Comparison of ENCODE assay signal across 9 cellular contexts in genomic region chr7:76153576-76154230, GRCh38. TPM values are rescaled to one million over a fixed set of nuclear protein-coding genes. Genes with fewer than 3 reads are reported as not detected.
DNase-seq lines count a peak whose midpoint lies in the region; ATAC-seq and TF ChIP-seq lines count a peak whose summit lies in the region.
"Not testable (repeated sequence)": the region's sequence is repeated elsewhere in the genome, so short reads cannot be mapped to it uniquely, and the experiment has no call there.
"Had no signal": no experiment of that assay in that cellular context is flagged by ENCODE, and none has a peak within 500 bp of the region (broad histone marks: within the 10 kb centered on the region; RNA-seq: fewer than 3 reads in every experiment).

No MANE protein-coding gene starts in this region.

- not testable (repeated sequence) for H3K36me3 Mint-ChIP-seq in CD8-positive, alpha-beta T cell; T-helper 1 cell treated with Interleukin-12 subunit alpha and Interleukin-12 subunit beta and Interleukin-4 antibody, amounts not matched to agents 30 μg/mL and 1 μg/mL, for 36 hours (ENCODE audit: low read depth); activated CD8-positive, alpha-beta T cell treated with anti-CD3 and anti-CD28 coated beads, Interleukin-2, amount 10 ng/mL, durations not matched to agents 7 days and 5 days (ENCODE audit: low read depth); activated naive CD4-positive, alpha-beta T cell treated with anti-CD3 and anti-CD28 coated beads, Interleukin-2, amount 50 U/mL, for 72 hours; natural killer cell

- peaks cover 41% of the 10 kb centered on the region for H3K4me1 ChIP-seq in CD8-positive, alpha-beta T cell (ENCODE audit: insufficient read depth, low read length)

- peak in 3 of 7 experiments; percentile 32 to 67 (median 41) for DNase-seq in CD8-positive, alpha-beta T cell
- peak; percentile 54 for DNase-seq in activated CD8-positive, alpha-beta T cell treated with anti-CD3 and anti-CD28 coated beads, Interleukin-2, amount 10 ng/mL, durations not matched to agents 7 days and 5 days
- not testable (repeated sequence) for DNase-seq in activated naive CD4-positive, alpha-beta T cell treated with anti-CD3 and anti-CD28 coated beads, Interleukin-2, amount 50 U/mL, for 72 hours (ENCODE audit: low spot score in 2 of 2); natural killer cell
- DNase-seq in brain microvascular endothelial cell (peak; percentile 61), fibroblast of villous mesenchyme (ENCODE audit: low read depth) (peak; percentile 60)

- peak overlapping the region; percentile 24 for H3K27ac Mint-ChIP-seq in CD8-positive, alpha-beta T cell
- peak overlapping the region; percentile 55 for H3K27ac Mint-ChIP-seq in T-helper 1 cell treated with Interleukin-12 subunit alpha and Interleukin-12 subunit beta and Interleukin-4 antibody, amounts not matched to agents 30 μg/mL and 1 μg/mL, for 36 hours
- H3K27ac Mint-ChIP-seq in activated CD8-positive, alpha-beta T cell treated with anti-CD3 and anti-CD28 coated beads, Interleukin-2, amount 10 ng/mL, durations not matched to agents 7 days and 5 days: peak overlapping the region; percentile 7
- peak overlapping the region; percentile 2 to 18 for H3K27ac Mint-ChIP-seq in activated naive CD4-positive, alpha-beta T cell treated with anti-CD3 and anti-CD28 coated beads, Interleukin-2, amount 50 U/mL, for 72 hours
- peak overlapping the region; percentile 56 to 82 for H3K27ac Mint-ChIP-seq in natural killer cell

- H3K4me3 Mint-ChIP-seq in CD8-positive, alpha-beta T cell: peak overlapping the region; percentile 16
- H3K4me3 Mint-ChIP-seq in T-helper 1 cell treated with Interleukin-12 subunit alpha and Interleukin-12 subunit beta and Interleukin-4 antibody, amounts not matched to agents 30 μg/mL and 1 μg/mL, for 36 hours: peak overlapping the region; percentile 39
- not testable (repeated sequence) for H3K4me3 Mint-ChIP-seq in activated CD8-positive, alpha-beta T cell treated with anti-CD3 and anti-CD28 coated beads, Interleukin-2, amount 10 ng/mL, durations not matched to agents 7 days and 5 days
- H3K4me3 Mint-ChIP-seq in natural killer cell: peak overlapping the region; percentile 14

- CTCF ChIA-PET in CD8-positive, alpha-beta T cell (lab: Charles Lee): interaction anchor here (0.9 kb wide), 1 partner anchor 19 kb away, joined by 4 read pairs; no protein-coding TSS in a partner anchor
- CTCF ChIA-PET in activated CD8-positive, alpha-beta T cell treated with anti-CD3 and anti-CD28 coated beads, Interleukin-2, amount 10 ng/mL, durations not matched to agents 7 days and 5 days (lab: Charles Lee): not testable (repeated sequence)

- peak overlapping the region; percentile 4 for H3K4me3 ChIP-seq in CD8-positive, alpha-beta T cell (ENCODE audit: low read depth, low read length)
- not testable (repeated sequence) for H3K4me3 ChIP-seq in brain microvascular endothelial cell (ENCODE audit: low read depth, low read length); fibroblast of villous mesenchyme (ENCODE audit: low read depth, low read length)

- H3K27me3 ChIP-seq in CD8-positive, alpha-beta T cell (ENCODE audit: insufficient read depth, low read length); brain microvascular endothelial cell (replicated peaks): not testable (repeated sequence)

- not testable (repeated sequence) for H3K36me3 ChIP-seq in CD8-positive, alpha-beta T cell (ENCODE audit: insufficient read depth, low read length); KOPT-K1 (ENCODE audit: insufficient read depth, low read length); brain microvascular endothelial cell (replicated peaks)

- POLR2A ChIA-PET in CD8-positive, alpha-beta T cell (lab: Charles Lee); activated CD8-positive, alpha-beta T cell treated with anti-CD3 and anti-CD28 coated beads, Interleukin-2, amount 10 ng/mL, durations not matched to agents 7 days and 5 days (lab: Charles Lee): not testable (repeated sequence)

- H3K9me3 ChIP-seq in CD8-positive, alpha-beta T cell (ENCODE audit: low read length); KOPT-K1 (ENCODE audit: insufficient read depth, low read length, poor library complexity, severe bottlenecking): not testable (repeated sequence)

- not testable (repeated sequence) for H3K9me3 Mint-ChIP-seq in CD8-positive, alpha-beta T cell; T-helper 1 cell treated with Interleukin-12 subunit alpha and Interleukin-12 subunit beta and Interleukin-4 antibody, amounts not matched to agents 30 μg/mL and 1 μg/mL, for 36 hours; activated CD8-positive, alpha-beta T cell treated with anti-CD3 and anti-CD28 coated beads, Interleukin-2, amount 10 ng/mL, durations not matched to agents 7 days and 5 days (ENCODE audit: insufficient read depth); activated naive CD4-positive, alpha-beta T cell treated with anti-CD3 and anti-CD28 coated beads, Interleukin-2, amount 50 U/mL, for 72 hours; natural killer cell

- in situ Hi-C loops in brain microvascular endothelial cell (cut with HindIII; ENCODE audit: low pct_ligation_motif_present, low sequenced_read_pairs): not testable (repeated sequence)

- not testable (repeated sequence) for H3K27me3 Mint-ChIP-seq in CD8-positive, alpha-beta T cell (ENCODE audit: low read depth); T-helper 1 cell treated with Interleukin-12 subunit alpha and Interleukin-12 subunit beta and Interleukin-4 antibody, amounts not matched to agents 30 μg/mL and 1 μg/mL, for 36 hours (ENCODE audit: low read depth); activated CD8-positive, alpha-beta T cell treated with anti-CD3 and anti-CD28 coated beads, Interleukin-2, amount 10 ng/mL, durations not matched to agents 7 days and 5 days (ENCODE audit: low read depth); natural killer cell (ENCODE audit: low read depth in 2 of 2)

- H3K4me1 Mint-ChIP-seq in CD8-positive, alpha-beta T cell (ENCODE audit: low read depth): peaks cover 23% of the 10 kb centered on the region
- peaks cover 20% of the 10 kb centered on the region for H3K4me1 Mint-ChIP-seq in T-helper 1 cell treated with Interleukin-12 subunit alpha and Interleukin-12 subunit beta and Interleukin-4 antibody, amounts not matched to agents 30 μg/mL and 1 μg/mL, for 36 hours (ENCODE audit: low read depth)
- peaks cover 17% of the 10 kb centered on the region for H3K4me1 Mint-ChIP-seq in activated CD8-positive, alpha-beta T cell treated with anti-CD3 and anti-CD28 coated beads, Interleukin-2, amount 10 ng/mL, durations not matched to agents 7 days and 5 days (ENCODE audit: low read depth)
- H3K4me1 Mint-ChIP-seq in natural killer cell: peaks cover 25 to 29% of the 10 kb centered on the region in 2 donors

- intact Hi-C loops in CD8-positive, alpha-beta T cell (cut with DNase I, micrococcal nuclease); natural killer cell (cut with micrococcal nuclease): not testable (repeated sequence)

- not testable (repeated sequence) for H3K27ac ChIP-seq in CD8-positive, alpha-beta T cell (ENCODE audit: low read depth, low read length); brain microvascular endothelial cell
- H3K27ac ChIP-seq in KOPT-K1 (ENCODE audit: low read depth, low read length, poor library complexity, severe bottlenecking): peak overlapping the region; percentile 48

- peak; percentile 69 for ATAC-seq in CD8-positive, alpha-beta T cell
- not testable (repeated sequence) for ATAC-seq in activated CD8-positive, alpha-beta T cell treated with anti-CD3 and anti-CD28 coated beads, Interleukin-2, amount 10 ng/mL, durations not matched to agents 7 days and 5 days
- ATAC-seq in activated naive CD4-positive, alpha-beta T cell treated with anti-CD3 and anti-CD28 coated beads, Interleukin-2, amount 50 U/mL, for 72 hours: peak in 1 of 2 donors; percentile 26
- ATAC-seq in natural killer cell: peak; percentile 52 to 72 (median 56)

- not testable (repeated sequence) for TF ChIP-seq CTCF in CD8-positive, alpha-beta T cell (IDR thresholded peaks at IDR 0.05); brain microvascular endothelial cell (IDR thresholded peaks at IDR 0.05; ENCODE audit: low read depth, low read length, missing control alignments); fibroblast of villous mesenchyme (IDR thresholded peaks at IDR 0.05; ENCODE audit: insufficient read depth, low read depth, low read length); natural killer cell (IDR thresholded peaks at IDR 0.05)

RNA-seq across cellular contexts. Expression of gene SRRM3, which starts 48.0 kb away (rescaled TPM):
- total RNA-seq in CD8-positive, alpha-beta T cell: not detected
- total RNA-seq in activated CD8-positive, alpha-beta T cell treated with anti-CD3 and anti-CD28 coated beads, Interleukin-2, amount 10 ng/mL, durations not matched to agents 7 days and 5 days: not detected
- total RNA-seq in activated naive CD4-positive, alpha-beta T cell treated with anti-CD3 and anti-CD28 coated beads, Interleukin-2, amount 50 U/mL, for 72 hours: not detected
- total RNA-seq in fibroblast of villous mesenchyme: 0.43 and 0.64 TPM in 2 replicates
- not detected for total RNA-seq in natural killer cell
- total RNA-seq: CD8-positive, alpha-beta memory T cell had no signal

Comparison
In these comparisons a context has a peak if more than half of its experiments do, and no peak if none do; other contexts are left out.
1. H3K27ac Mint-ChIP-seq: peak in every context shown above with its lines; median percentile 69 in natural killer cell; 55 in T-helper 1 cell treated with Interleukin-12 subunit alpha and Interleukin-12 subunit beta and Interleukin-4 antibody, amounts not matched to agents 30 μg/mL and 1 μg/mL, for 36 hours; 24 in CD8-positive, alpha-beta T cell; 10 in activated naive CD4-positive, alpha-beta T cell treated with anti-CD3 and anti-CD28 coated beads, Interleukin-2, amount 50 U/mL, for 72 hours; 7 in activated CD8-positive, alpha-beta T cell treated with anti-CD3 and anti-CD28 coated beads, Interleukin-2, amount 10 ng/mL, durations not matched to agents 7 days and 5 days.